In genomic region chr17:49575524-49576120, GRCh38 we compare ENCODE assay signal across 2 cellular contexts.
TF ChIP-seq lines count a peak whose summit lies in the region.

NXPH3 (plus strand) TSS chr17:49575871; CDS start chr17:49576220, 349 bp downstream.

TF ChIP-seq in WTC11, 78 proteins besides CTCF, POLR2A, EP300 and RAD21 (continued from another document):
- no peak for TF ChIP-seq ATF2 (CRISPR knock-in tag; IDR thresholded peaks at IDR 0.05; ENCODE audit: borderline replicate concordance, low read depth)
- TF ChIP-seq FOXP1 (CRISPR knock-in tag; IDR thresholded peaks at IDR 0.05; ENCODE audit: borderline replicate concordance) = no peak
- no peak for TF ChIP-seq ZNF671 (CRISPR knock-in tag; IDR thresholded peaks at IDR 0.05)
- no peak for TF ChIP-seq OVOL2 (CRISPR knock-in tag; IDR thresholded peaks at IDR 0.05; ENCODE audit: borderline replicate concordance)
- no peak for TF ChIP-seq NR2C2 (CRISPR knock-in tag; IDR thresholded peaks at IDR 0.05)
- peak; percentile 59 for TF ChIP-seq E2F5 (CRISPR knock-in tag; IDR thresholded peaks at IDR 0.05)
- TF ChIP-seq NFE2L1 (CRISPR knock-in tag; IDR thresholded peaks at IDR 0.05) = no peak
- TF ChIP-seq, protein P1, sequence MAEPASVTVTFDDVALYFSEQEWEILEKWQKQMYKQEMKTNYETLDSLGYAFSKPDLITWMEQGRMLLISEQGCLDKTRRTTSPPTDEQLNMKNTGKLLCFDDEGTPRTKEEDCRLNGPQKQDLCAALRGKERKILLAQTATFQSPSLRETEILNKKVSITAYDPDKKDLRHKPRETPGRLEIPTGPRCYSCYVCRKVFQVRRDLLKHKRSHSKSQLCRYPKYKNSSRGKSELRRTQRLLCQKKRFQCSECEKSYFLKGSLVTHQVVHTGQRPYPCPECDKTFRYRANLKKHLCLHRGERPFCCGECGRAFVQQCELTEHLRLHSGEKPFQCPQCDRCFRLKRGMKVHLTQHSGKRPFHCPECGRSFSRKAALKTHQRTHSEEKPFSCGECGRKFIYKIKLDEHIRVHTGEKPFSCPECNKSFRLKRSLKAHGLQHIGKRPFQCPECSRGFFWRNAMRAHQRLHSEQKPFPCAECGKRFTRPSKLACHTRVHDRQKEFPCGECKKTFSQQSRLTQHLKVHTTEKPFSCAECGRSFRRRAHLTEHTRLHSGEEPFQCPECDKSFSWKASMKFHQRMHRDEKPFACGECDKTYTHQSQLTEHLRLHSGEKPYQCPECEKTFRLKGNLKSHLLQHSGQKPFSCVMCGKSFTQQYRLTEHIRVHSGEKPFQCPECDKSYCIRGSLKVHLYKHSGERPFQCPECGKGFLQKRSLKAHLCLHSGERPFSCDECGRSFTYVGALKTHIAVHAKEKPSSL (CRISPR knock-in tag; conservative IDR thresholded peaks at IDR 0.05) = no peak
- peak; percentile 65; the same call in 1 of the 2 replicates for TF ChIP-seq CREM (CRISPR knock-in tag; IDR thresholded peaks at IDR 0.05)
- TF ChIP-seq RELA (CRISPR knock-in tag; IDR thresholded peaks at IDR 0.05; ENCODE audit: borderline replicate concordance) = no peak
- no peak for TF ChIP-seq RORB (CRISPR knock-in tag; IDR thresholded peaks at IDR 0.05)
- no peak for TF ChIP-seq AFF4 (CRISPR knock-in tag; IDR thresholded peaks at IDR 0.05; ENCODE audit: borderline replicate concordance)
- no peak for TF ChIP-seq USF2 (CRISPR knock-in tag; IDR thresholded peaks at IDR 0.05)
- no peak for TF ChIP-seq SMAD3 (CRISPR knock-in tag; IDR thresholded peaks at IDR 0.05; ENCODE audit: borderline replicate concordance)

TF ChIP-seq in HepG2, 621 proteins besides CTCF, POLR2A, EP300 and RAD21 (continued from another document and continues in another):
- TF ChIP-seq ZNF333 (CRISPR knock-in tag; IDR thresholded peaks at IDR 0.05; ENCODE audit: borderline replicate concordance) (no peak), CREM (IDR thresholded peaks at IDR 0.05) (no peak), CREM (CRISPR knock-in tag; IDR thresholded peaks at IDR 0.05) (no peak), ZFYVE20 (CRISPR knock-in tag; IDR thresholded peaks at IDR 0.05; ENCODE audit: borderline replicate concordance, low read depth) (no peak), ATF7-NPFF (CRISPR knock-in tag; IDR thresholded peaks at IDR 0.05; ENCODE audit: low read depth) (no peak), FOXA1 (IDR thresholded peaks at IDR 0.05) (no peak), FOXA1 (CRISPR knock-in tag; IDR thresholded peaks at IDR 0.05) (0 out of 2 replicates have a peak, but pooled peaks have one; percentile 4), ZNF883 (CRISPR knock-in tag; IDR thresholded peaks at IDR 0.05; ENCODE audit: not compliant biosample characterization) (no peak), EZH2 (conservative IDR thresholded peaks at IDR 0.05; ENCODE audit: low read depth, low read length) (no peak), ZNF772 (CRISPR knock-in tag; IDR thresholded peaks at IDR 0.05) (no peak), ZNF441 (CRISPR knock-in tag; IDR thresholded peaks at IDR 0.05; ENCODE audit: borderline replicate concordance) (peak; percentile 28; the same call in 1 of the 2 replicates), DMTF1 (CRISPR knock-in tag; IDR thresholded peaks at IDR 0.05) (no peak), REL (CRISPR knock-in tag; conservative IDR thresholded peaks at IDR 0.05) (0 out of 2 replicates have a peak, but pooled peaks have one; percentile 59), ZFP36L2 (CRISPR knock-in tag; IDR thresholded peaks at IDR 0.05) (no peak), GTF3A (CRISPR knock-in tag; conservative IDR thresholded peaks at IDR 0.05) (no peak), ZFP41 (CRISPR knock-in tag; IDR thresholded peaks at IDR 0.05; ENCODE audit: borderline replicate concordance) (no peak), DR1 (CRISPR knock-in tag; IDR thresholded peaks at IDR 0.05) (peak; percentile 14; the same call in 1 of the 2 replicates), SAP130 (CRISPR knock-in tag; IDR thresholded peaks at IDR 0.05; ENCODE audit: low read depth) (no peak), ZMAT5 (CRISPR knock-in tag; IDR thresholded peaks at IDR 0.05; ENCODE audit: borderline replicate concordance, low read depth) (no peak), ZNF546 (CRISPR knock-in tag; conservative IDR thresholded peaks at IDR 0.05) (no peak), FOXP1 (IDR thresholded peaks at IDR 0.05) (no peak), FOXP1 (CRISPR knock-in tag; IDR thresholded peaks at IDR 0.05) (no peak), DNMT1 (CRISPR knock-in tag; IDR thresholded peaks at IDR 0.05) (0 out of 2 replicates have a peak, but pooled peaks have one; percentile 26), TBX3 (IDR thresholded peaks at IDR 0.05; ENCODE audit: borderline replicate concordance) (no peak), ZNF775 (CRISPR knock-in tag; IDR thresholded peaks at IDR 0.05; ENCODE audit: borderline replicate concordance) (no peak), XBP1 (CRISPR knock-in tag; IDR thresholded peaks at IDR 0.05) (no peak), ZNF790 (CRISPR knock-in tag; IDR thresholded peaks at IDR 0.05; ENCODE audit: borderline replicate concordance) (0 out of 2 replicates have a peak, but pooled peaks have one; percentile 21), IRF2 (CRISPR knock-in tag; IDR thresholded peaks at IDR 0.05) (no peak), ZNF7 (CRISPR knock-in tag; IDR thresholded peaks at IDR 0.05) (no peak), MXI1 (IDR thresholded peaks at IDR 0.05; ENCODE audit: borderline replicate concordance, low read depth, low read length) (0 out of 3 replicates have a peak, but pooled peaks have one; percentile 11), ZNF205 (CRISPR knock-in tag; IDR thresholded peaks at IDR 0.05) (0 out of 2 replicates have a peak, but pooled peaks have one; percentile 27), NR0B2 (CRISPR knock-in tag; IDR thresholded peaks at IDR 0.05) (0 out of 2 replicates have a peak, but pooled peaks have one; percentile 33), IKZF1 (IDR thresholded peaks at IDR 0.05) (no peak), BRCA1 (CRISPR knock-in tag; IDR thresholded peaks at IDR 0.05) (no peak), TCF12 (IDR thresholded peaks at IDR 0.05) (no peak), TCF12 (CRISPR knock-in tag; IDR thresholded peaks at IDR 0.05) (no peak), JDP2 (CRISPR knock-in tag; IDR thresholded peaks at IDR 0.05; ENCODE audit: borderline replicate concordance) (no peak), DPF2 (CRISPR knock-in tag; IDR thresholded peaks at IDR 0.05; ENCODE audit: borderline replicate concordance, low read depth) (no peak), KDM5B (CRISPR knock-in tag; IDR thresholded peaks at IDR 0.05; ENCODE audit: borderline replicate concordance) (peak; percentile 59; the same call in 1 of the 2 replicates), FOXC1 (CRISPR knock-in tag; IDR thresholded peaks at IDR 0.05; ENCODE audit: borderline replicate concordance) (no peak), ATRX (CRISPR knock-in tag; IDR thresholded peaks at IDR 0.05; ENCODE audit: borderline replicate concordance) (no peak), MEF2D (CRISPR knock-in tag; IDR thresholded peaks at IDR 0.05) (no peak), MEIS2 (CRISPR knock-in tag; IDR thresholded peaks at IDR 0.05) (no peak), CEBPG (CRISPR knock-in tag; IDR thresholded peaks at IDR 0.05) (no peak), ZNF232 (CRISPR knock-in tag; IDR thresholded peaks at IDR 0.05; ENCODE audit: borderline replicate concordance) (no peak), ZEB1 (IDR thresholded peaks at IDR 0.05; ENCODE audit: insufficient replicate concordance, low read depth) (no peak), ZNF619 (CRISPR knock-in tag; IDR thresholded peaks at IDR 0.05) (0 out of 2 replicates have a peak, but pooled peaks have one; percentile 43)
- TF ChIP-seq, protein P2, sequence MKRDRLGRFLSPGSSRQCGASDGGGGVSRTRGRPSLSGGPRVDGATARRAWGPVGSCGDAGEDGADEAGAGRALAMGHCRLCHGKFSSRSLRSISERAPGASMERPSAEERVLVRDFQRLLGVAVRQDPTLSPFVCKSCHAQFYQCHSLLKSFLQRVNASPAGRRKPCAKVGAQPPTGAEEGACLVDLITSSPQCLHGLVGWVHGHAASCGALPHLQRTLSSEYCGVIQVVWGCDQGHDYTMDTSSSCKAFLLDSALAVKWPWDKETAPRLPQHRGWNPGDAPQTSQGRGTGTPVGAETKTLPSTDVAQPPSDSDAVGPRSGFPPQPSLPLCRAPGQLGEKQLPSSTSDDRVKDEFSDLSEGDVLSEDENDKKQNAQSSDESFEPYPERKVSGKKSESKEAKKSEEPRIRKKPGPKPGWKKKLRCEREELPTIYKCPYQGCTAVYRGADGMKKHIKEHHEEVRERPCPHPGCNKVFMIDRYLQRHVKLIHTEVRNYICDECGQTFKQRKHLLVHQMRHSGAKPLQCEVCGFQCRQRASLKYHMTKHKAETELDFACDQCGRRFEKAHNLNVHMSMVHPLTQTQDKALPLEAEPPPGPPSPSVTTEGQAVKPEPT (CRISPR knock-in tag; IDR thresholded peaks at IDR 0.05; ENCODE audit: low read depth) = peak; percentile 87; the same call in 1 of the 2 replicates
- TF ChIP-seq, protein P3, sequence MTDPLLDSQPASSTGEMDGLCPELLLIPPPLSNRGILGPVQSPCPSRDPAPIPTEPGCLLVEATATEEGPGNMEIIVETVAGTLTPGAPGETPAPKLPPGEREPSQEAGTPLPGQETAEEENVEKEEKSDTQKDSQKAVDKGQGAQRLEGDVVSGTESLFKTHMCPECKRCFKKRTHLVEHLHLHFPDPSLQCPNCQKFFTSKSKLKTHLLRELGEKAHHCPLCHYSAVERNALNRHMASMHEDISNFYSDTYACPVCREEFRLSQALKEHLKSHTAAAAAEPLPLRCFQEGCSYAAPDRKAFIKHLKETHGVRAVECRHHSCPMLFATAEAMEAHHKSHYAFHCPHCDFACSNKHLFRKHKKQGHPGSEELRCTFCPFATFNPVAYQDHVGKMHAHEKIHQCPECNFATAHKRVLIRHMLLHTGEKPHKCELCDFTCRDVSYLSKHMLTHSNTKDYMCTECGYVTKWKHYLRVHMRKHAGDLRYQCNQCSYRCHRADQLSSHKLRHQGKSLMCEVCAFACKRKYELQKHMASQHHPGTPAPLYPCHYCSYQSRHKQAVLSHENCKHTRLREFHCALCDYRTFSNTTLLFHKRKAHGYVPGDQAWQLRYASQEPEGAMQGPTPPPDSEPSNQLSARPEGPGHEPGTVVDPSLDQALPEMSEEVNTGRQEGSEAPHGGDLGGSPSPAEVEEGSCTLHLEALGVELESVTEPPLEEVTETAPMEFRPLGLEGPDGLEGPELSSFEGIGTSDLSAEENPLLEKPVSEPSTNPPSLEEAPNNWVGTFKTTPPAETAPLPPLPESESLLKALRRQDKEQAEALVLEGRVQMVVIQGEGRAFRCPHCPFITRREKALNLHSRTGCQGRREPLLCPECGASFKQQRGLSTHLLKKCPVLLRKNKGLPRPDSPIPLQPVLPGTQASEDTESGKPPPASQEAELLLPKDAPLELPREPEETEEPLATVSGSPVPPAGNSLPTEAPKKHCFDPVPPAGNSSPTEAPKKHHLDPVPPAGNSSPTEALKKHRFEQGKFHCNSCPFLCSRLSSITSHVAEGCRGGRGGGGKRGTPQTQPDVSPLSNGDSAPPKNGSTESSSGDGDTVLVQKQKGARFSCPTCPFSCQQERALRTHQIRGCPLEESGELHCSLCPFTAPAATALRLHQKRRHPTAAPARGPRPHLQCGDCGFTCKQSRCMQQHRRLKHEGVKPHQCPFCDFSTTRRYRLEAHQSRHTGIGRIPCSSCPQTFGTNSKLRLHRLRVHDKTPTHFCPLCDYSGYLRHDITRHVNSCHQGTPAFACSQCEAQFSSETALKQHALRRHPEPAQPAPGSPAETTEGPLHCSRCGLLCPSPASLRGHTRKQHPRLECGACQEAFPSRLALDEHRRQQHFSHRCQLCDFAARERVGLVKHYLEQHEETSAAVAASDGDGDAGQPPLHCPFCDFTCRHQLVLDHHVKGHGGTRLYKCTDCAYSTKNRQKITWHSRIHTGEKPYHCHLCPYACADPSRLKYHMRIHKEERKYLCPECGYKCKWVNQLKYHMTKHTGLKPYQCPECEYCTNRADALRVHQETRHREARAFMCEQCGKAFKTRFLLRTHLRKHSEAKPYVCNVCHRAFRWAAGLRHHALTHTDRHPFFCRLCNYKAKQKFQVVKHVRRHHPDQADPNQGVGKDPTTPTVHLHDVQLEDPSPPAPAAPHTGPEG (CRISPR knock-in tag; IDR thresholded peaks at IDR 0.05) = no peak
- TF ChIP-seq, protein P4, sequence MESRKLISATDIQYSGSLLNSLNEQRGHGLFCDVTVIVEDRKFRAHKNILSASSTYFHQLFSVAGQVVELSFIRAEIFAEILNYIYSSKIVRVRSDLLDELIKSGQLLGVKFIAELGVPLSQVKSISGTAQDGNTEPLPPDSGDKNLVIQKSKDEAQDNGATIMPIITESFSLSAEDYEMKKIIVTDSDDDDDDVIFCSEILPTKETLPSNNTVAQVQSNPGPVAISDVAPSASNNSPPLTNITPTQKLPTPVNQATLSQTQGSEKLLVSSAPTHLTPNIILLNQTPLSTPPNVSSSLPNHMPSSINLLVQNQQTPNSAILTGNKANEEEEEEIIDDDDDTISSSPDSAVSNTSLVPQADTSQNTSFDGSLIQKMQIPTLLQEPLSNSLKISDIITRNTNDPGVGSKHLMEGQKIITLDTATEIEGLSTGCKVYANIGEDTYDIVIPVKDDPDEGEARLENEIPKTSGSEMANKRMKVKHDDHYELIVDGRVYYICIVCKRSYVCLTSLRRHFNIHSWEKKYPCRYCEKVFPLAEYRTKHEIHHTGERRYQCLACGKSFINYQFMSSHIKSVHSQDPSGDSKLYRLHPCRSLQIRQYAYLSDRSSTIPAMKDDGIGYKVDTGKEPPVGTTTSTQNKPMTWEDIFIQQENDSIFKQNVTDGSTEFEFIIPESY (CRISPR knock-in tag; IDR thresholded peaks at IDR 0.05) = no peak
